2 cellular contexts compared by ENCODE assay signal in genomic region chr7:156842740-156843140, GRCh38.
TF ChIP-seq lines count a peak whose summit lies in the region.

No MANE protein-coding gene starts in this region.

TF ChIP-seq in IMR-90, 13 proteins besides CTCF, POLR2A, EP300 and RAD21 (continued from another document):
- no peak for TF ChIP-seq CHD1 (IDR thresholded peaks at IDR 0.05; ENCODE audit: low read depth, low read length)

TF ChIP-seq in SK-N-SH, 30 proteins besides CTCF, POLR2A, EP300 and RAD21 (continued from another document):
- TF ChIP-seq, protein P1, sequence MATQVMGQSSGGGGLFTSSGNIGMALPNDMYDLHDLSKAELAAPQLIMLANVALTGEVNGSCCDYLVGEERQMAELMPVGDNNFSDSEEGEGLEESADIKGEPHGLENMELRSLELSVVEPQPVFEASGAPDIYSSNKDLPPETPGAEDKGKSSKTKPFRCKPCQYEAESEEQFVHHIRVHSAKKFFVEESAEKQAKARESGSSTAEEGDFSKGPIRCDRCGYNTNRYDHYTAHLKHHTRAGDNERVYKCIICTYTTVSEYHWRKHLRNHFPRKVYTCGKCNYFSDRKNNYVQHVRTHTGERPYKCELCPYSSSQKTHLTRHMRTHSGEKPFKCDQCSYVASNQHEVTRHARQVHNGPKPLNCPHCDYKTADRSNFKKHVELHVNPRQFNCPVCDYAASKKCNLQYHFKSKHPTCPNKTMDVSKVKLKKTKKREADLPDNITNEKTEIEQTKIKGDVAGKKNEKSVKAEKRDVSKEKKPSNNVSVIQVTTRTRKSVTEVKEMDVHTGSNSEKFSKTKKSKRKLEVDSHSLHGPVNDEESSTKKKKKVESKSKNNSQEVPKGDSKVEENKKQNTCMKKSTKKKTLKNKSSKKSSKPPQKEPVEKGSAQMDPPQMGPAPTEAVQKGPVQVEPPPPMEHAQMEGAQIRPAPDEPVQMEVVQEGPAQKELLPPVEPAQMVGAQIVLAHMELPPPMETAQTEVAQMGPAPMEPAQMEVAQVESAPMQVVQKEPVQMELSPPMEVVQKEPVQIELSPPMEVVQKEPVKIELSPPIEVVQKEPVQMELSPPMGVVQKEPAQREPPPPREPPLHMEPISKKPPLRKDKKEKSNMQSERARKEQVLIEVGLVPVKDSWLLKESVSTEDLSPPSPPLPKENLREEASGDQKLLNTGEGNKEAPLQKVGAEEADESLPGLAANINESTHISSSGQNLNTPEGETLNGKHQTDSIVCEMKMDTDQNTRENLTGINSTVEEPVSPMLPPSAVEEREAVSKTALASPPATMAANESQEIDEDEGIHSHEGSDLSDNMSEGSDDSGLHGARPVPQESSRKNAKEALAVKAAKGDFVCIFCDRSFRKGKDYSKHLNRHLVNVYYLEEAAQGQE (IDR thresholded peaks at IDR 0.05; ENCODE audit: low read depth, low read length) = no peak
- no peak for TF ChIP-seq RCOR1 (IDR thresholded peaks at IDR 0.05; ENCODE audit: low read length)
- no peak for TF ChIP-seq EZH2phosphoT487 (IDR thresholded peaks at IDR 0.05; ENCODE audit: borderline replicate concordance, low read depth)
- TF ChIP-seq, protein P2, sequence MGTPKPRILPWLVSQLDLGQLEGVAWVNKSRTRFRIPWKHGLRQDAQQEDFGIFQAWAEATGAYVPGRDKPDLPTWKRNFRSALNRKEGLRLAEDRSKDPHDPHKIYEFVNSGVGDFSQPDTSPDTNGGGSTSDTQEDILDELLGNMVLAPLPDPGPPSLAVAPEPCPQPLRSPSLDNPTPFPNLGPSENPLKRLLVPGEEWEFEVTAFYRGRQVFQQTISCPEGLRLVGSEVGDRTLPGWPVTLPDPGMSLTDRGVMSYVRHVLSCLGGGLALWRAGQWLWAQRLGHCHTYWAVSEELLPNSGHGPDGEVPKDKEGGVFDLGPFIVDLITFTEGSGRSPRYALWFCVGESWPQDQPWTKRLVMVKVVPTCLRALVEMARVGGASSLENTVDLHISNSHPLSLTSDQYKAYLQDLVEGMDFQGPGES (IDR thresholded peaks at IDR 0.05; ENCODE audit: low read depth, low read length) = no peak
- no peak for TF ChIP-seq JUND (IDR thresholded peaks at IDR 0.05)
- TF ChIP-seq NFIC (IDR thresholded peaks at IDR 0.05; ENCODE audit: borderline replicate concordance) = no peak
- no peak for TF ChIP-seq SIN3A (IDR thresholded peaks at IDR 0.05; ENCODE audit: borderline replicate concordance, low read depth, low read length)
- no peak for TF ChIP-seq TAF1 (IDR thresholded peaks at IDR 0.05; ENCODE audit: borderline replicate concordance, low read depth, low read length)
- TF ChIP-seq YY1 (IDR thresholded peaks at IDR 0.05; ENCODE audit: low read depth) = no peak
- TF ChIP-seq NRF1 (IDR thresholded peaks at IDR 0.05; ENCODE audit: low read depth, low read length) = no peak
- TF ChIP-seq, protein P3, sequence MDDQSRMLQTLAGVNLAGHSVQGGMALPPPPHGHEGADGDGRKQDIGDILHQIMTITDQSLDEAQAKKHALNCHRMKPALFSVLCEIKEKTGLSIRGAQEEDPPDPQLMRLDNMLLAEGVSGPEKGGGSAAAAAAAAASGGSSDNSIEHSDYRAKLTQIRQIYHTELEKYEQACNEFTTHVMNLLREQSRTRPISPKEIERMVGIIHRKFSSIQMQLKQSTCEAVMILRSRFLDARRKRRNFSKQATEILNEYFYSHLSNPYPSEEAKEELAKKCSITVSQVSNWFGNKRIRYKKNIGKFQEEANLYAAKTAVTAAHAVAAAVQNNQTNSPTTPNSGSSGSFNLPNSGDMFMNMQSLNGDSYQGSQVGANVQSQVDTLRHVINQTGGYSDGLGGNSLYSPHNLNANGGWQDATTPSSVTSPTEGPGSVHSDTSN (IDR thresholded peaks at IDR 0.05) = no peak
- no peak for TF ChIP-seq ELF1 (IDR thresholded peaks at IDR 0.05)
- TF ChIP-seq, protein P4, sequence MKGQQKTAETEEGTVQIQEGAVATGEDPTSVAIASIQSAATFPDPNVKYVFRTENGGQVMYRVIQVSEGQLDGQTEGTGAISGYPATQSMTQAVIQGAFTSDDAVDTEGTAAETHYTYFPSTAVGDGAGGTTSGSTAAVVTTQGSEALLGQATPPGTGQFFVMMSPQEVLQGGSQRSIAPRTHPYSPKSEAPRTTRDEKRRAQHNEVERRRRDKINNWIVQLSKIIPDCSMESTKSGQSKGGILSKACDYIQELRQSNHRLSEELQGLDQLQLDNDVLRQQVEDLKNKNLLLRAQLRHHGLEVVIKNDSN (IDR thresholded peaks at IDR 0.05; ENCODE audit: borderline replicate concordance, low read depth) = no peak
- no peak for TF ChIP-seq TEAD4 (IDR thresholded peaks at IDR 0.05; ENCODE audit: borderline replicate concordance, insufficient read depth)
- no peak for TF ChIP-seq FOSL2 (IDR thresholded peaks at IDR 0.05; ENCODE audit: borderline replicate concordance, low read depth)
- TF ChIP-seq USF2 (IDR thresholded peaks at IDR 0.05; ENCODE audit: borderline replicate concordance, low read depth, low read length) = no peak
